ENCODE assay signal across 10 cellular contexts in genomic region chr4:88897752-88898151, GRCh38.
"Had no signal": no experiment of that assay in that cellular context is flagged by ENCODE, and none has a peak within 500 bp of the region (broad histone marks: within the 10 kb centered on the region; RNA-seq: fewer than 3 reads in every experiment).

No MANE protein-coding gene starts in this region.

- DNase-seq: GOT3, H7, KG1 had no signal

- H3K27ac Mint-ChIP-seq: HFFc6, IgD-negative memory B cell had no signal

- H3K9ac ChIP-seq: GM23248 had no signal

- H3K27ac ChIP-seq: GM23248, HL-60 had no signal

- H3K9me3 ChIP-seq: HAP-1 had no signal

- H3K4me3 ChIP-seq: GM23248, HAP-1 had no signal

- H2AFZ ChIP-seq: GM23248 had no signal

- H3K4me1 Mint-ChIP-seq: IgD-negative memory B cell had no signal

- FAIRE-seq: HepG2 had no signal

- ATAC-seq: HCT116, HepG2 had no signal

- H3K36me3 ChIP-seq: HAP-1 had no signal

- H3K4me3 Mint-ChIP-seq: HFFc6, IgD-negative memory B cell had no signal
